ENCODE assay signal across 12 cellular contexts in the genomic region with DNA sequence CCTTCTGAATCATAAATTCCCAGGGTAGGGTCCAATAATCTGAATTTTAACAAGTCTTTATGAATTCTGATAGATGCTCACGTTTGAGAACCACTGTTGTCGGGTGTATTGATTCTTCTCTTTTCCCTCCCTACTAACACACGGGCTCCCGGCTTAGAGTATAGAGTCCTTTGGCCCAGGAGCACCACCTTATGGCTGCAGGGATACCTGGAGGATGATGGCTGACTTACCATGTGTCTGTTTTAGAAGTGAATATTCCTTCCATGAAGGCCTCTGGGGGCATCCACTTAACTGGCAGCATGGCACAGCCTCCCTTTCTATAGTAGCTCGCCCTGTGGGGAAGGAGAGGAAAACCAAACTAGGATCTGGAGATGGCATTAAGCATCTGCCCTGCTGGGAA.
"Had no signal": no experiment of that assay in that cellular context is flagged by ENCODE, and none has a peak within 500 bp of the region (broad histone marks: within the 10 kb centered on the region; RNA-seq: fewer than 3 reads in every experiment).

No MANE protein-coding gene starts in this region.

- H3K27ac Mint-ChIP-seq: activated naive CD8-positive, alpha-beta T cell treated with anti-CD3 and anti-CD28 coated beads for 36 hours; nephron progenitor cell had no signal

- H3K27ac ChIP-seq: breast epithelium, gastrocnemius medialis had no signal

- ATAC-seq: gastrocnemius medialis, left ventricle myocardium superior had no signal

- H3K9me3 ChIP-seq: breast epithelium, gastrocnemius medialis had no signal

- H3K4me3 Mint-ChIP-seq: activated naive CD8-positive, alpha-beta T cell treated with anti-CD3 and anti-CD28 coated beads for 36 hours; nephron progenitor cell had no signal

- H3K36me3 ChIP-seq: breast epithelium, gastrocnemius medialis had no signal

- H3K9me3 Mint-ChIP-seq: activated naive CD8-positive, alpha-beta T cell treated with anti-CD3 and anti-CD28 coated beads for 36 hours; nephron progenitor cell had no signal

- H3K27me3 ChIP-seq: breast epithelium, gastrocnemius medialis had no signal

- DNase-seq: activated CD4-positive, alpha-beta T cell treated with anti-CD3 and anti-CD28 coated beads, Interleukin-2, amount 50 U/mL, for 4 hours; activated CD4-positive, CD25-positive, alpha-beta regulatory T cell treated with anti-CD3 and anti-CD28 coated beads, Interleukin-2, amount 50 U/mL, for 72 hours; activated gamma-delta T cell treated with Interleukin-2 at 50 U/mL for 16 hours; activated naive CD8-positive, alpha-beta T cell treated with anti-CD3 and anti-CD28 coated beads for 36 hours; activated T-cell treated with anti-CD3 and anti-CD28 coated beads, Interleukin-2, amount 50 U/mL, for 48 hours; gastrocnemius medialis; left ventricle myocardium superior; mesenchymal stem cell; nephron progenitor cell; stimulated activated CD4-positive, alpha-beta T cell treated with anti-CD3 and anti-CD28 coated beads, Interleukin-12 subunit alpha, Interleukin-12 subunit beta, amount 100 ng/mL, for 4 hours; stimulated activated naive CD4-positive, alpha-beta T cell had no signal

- H3K27me3 Mint-ChIP-seq: activated naive CD8-positive, alpha-beta T cell treated with anti-CD3 and anti-CD28 coated beads for 36 hours had no signal

- H3K4me3 ChIP-seq: breast epithelium, gastrocnemius medialis had no signal

- H3K4me1 ChIP-seq: breast epithelium, gastrocnemius medialis had no signal

- H3K4me1 Mint-ChIP-seq: activated naive CD8-positive, alpha-beta T cell treated with anti-CD3 and anti-CD28 coated beads for 36 hours had no signal
